In genomic region chr11:108538022-108538424, GRCh38 we compare ENCODE assay signal across 12 cellular contexts. TPM values are rescaled to one million over a fixed set of nuclear protein-coding genes. Genes with fewer than 3 reads are reported as not detected.
DNase-seq lines count a peak whose midpoint lies in the region; ATAC-seq and TF ChIP-seq lines count a peak whose summit lies in the region.
"Had no signal": no experiment of that assay in that cellular context is flagged by ENCODE, and none has a peak within 500 bp of the region (broad histone marks: within the 10 kb centered on the region; RNA-seq: fewer than 3 reads in every experiment).

No MANE protein-coding gene starts in this region.

- H3K79me2 ChIP-seq in KMS-11 (ENCODE audit: insufficient read depth, low read depth) (no peaks in the 10 kb centered on the region), fibroblast of lung (ENCODE audit: control insufficient read depth, insufficient read depth, low read length) (no peaks in the 10 kb centered on the region)

- H4K20me1 ChIP-seq in KMS-11 (ENCODE audit: insufficient read depth) = no peaks in the 10 kb centered on the region
- H4K20me1 ChIP-seq in fibroblast of lung (ENCODE audit: control insufficient read depth, extremely low read depth, insufficient read depth, low read length) = no peaks in the 10 kb centered on the region

- TF ChIP-seq CTCF in KMS-11 (conservative IDR thresholded peaks at IDR 0.05; ENCODE audit: low read depth, low read length) = no peak
- no peak for TF ChIP-seq CTCF in fibroblast of lung (conservative IDR thresholded peaks at IDR 0.05 in 1 of 2, IDR thresholded peaks at IDR 0.05 in 1 of 2; ENCODE audit: low read depth in 1 of 2, low read length in 2 of 2)
- no peak for TF ChIP-seq CTCF in prostate gland (IDR thresholded peaks at IDR 0.05)

- H3K9me3 ChIP-seq in fibroblast of lung (ENCODE audit: control insufficient read depth, insufficient read depth, low read depth, low read length) (no peaks in the 10 kb centered on the region), prostate gland (no peaks in the 10 kb centered on the region)

- intact Hi-C loops in prostate gland (cut with DNase I) = no loop called here

- H3K9ac ChIP-seq in KMS-11 (no peak overlapping the region), fibroblast of lung (ENCODE audit: insufficient read depth, low read length) (no peak overlapping the region)

- WGBS in prostate gland = 18% methylated on average over 8 of the region's 8 CpGs

- H3K4me1 ChIP-seq in KMS-11 (ENCODE audit: low read depth, poor library complexity, severe bottlenecking) (no peaks in the 10 kb centered on the region), fibroblast of lung (ENCODE audit: control insufficient read depth, extremely low read depth, insufficient read depth, low read length) (no peaks in the 10 kb centered on the region), prostate gland (replicated peaks) (no peaks in the 10 kb centered on the region)

- DNase-seq in DMS79 treated with DMSO at 0.1 percent for 48 hours (lab: John Stamatoyannopoulos, UW) = peak; percentile 56
- DNase-seq in fibroblast of lung (ENCODE audit: low read depth in 2 of 2) = peak in 1 of 2 donors; percentile 7
- peak; percentile 49 for DNase-seq in prostate gland (ENCODE audit: low spot score)
- DNase-seq in retina = no peak
- no peak for DNase-seq in NCI-H2171 (lab: John Stamatoyannopoulos, UW)
- DNase-seq: activated T-cell treated with anti-CD3 and anti-CD28 coated beads, Interleukin-2, amount 50 U/mL, for 48 hours; C1 segment of cervical spinal cord; substantia nigra; T1000 had no signal

- H3K27me3 ChIP-seq in KMS-11 (ENCODE audit: insufficient read depth, low read depth) = no peaks in the 10 kb centered on the region
- no peaks in the 10 kb centered on the region for H3K27me3 ChIP-seq in fibroblast of lung (ENCODE audit: control insufficient read depth, insufficient read depth, low read length)
- no peaks in the 10 kb centered on the region for H3K27me3 ChIP-seq in prostate gland (replicated peaks; ENCODE audit: insufficient read depth)

- H2AFZ ChIP-seq in KMS-11 (ENCODE audit: low read depth) = peak overlapping the region; percentile 26; the same call in 1 of the 2 replicates
- H2AFZ ChIP-seq in fibroblast of lung (ENCODE audit: low read length) = peak overlapping the region; percentile 21

- H3K4me3 ChIP-seq in KMS-11 (IDR thresholded peaks at IDR 0.05; ENCODE audit: insufficient read depth, low read depth, low read length) (no peak overlapping the region), fibroblast of lung (replicated peaks in 1 of 4; ENCODE audit: control extremely low read depth in 1 of 4, insufficient read depth in 1 of 4, low read depth in 3 of 4, low read length in 4 of 4) (no peak overlapping the region), prostate gland (no peak overlapping the region)

- no peak for TF ChIP-seq POLR2A in prostate gland (IDR thresholded peaks at IDR 0.05)

- 0 out of 2 replicates have a peak overlapping the region, but pooled peaks have one; percentile 25 for H3K4me2 ChIP-seq in KMS-11
- H3K4me2 ChIP-seq in fibroblast of lung (ENCODE audit: extremely low read depth, insufficient read depth, low read length) = no peak overlapping the region

- ATAC-seq in HG03039 (IDR thresholded peaks at IDR 0.05; ENCODE audit: unreplicated experiment) = no peak
- ATAC-seq in GM19467 (IDR thresholded peaks at IDR 0.05; ENCODE audit: unreplicated experiment) = no peak

- H3K36me3 ChIP-seq in KMS-11 (ENCODE audit: insufficient read depth) = no peaks in the 10 kb centered on the region
- no peaks in the 10 kb centered on the region for H3K36me3 ChIP-seq in fibroblast of lung (ENCODE audit: control insufficient read depth, insufficient read depth, low read length)
- H3K36me3 ChIP-seq in prostate gland = no peaks in the 10 kb centered on the region

- H3K27ac ChIP-seq in KMS-11 (no peak overlapping the region), fibroblast of lung (ENCODE audit: insufficient read depth, low read length) (no peak overlapping the region), prostate gland (peak overlapping the region; percentile 17 to 35)

RNA-seq across cellular contexts. Expression of gene POGLUT3, which starts 39.8 kb away (rescaled TPM):
- total RNA-seq in fibroblast of lung = 23.4 and 41.1 TPM in 2 replicates
- 60.4 and 81.0 TPM in 2 replicates for polyA plus RNA-seq in fibroblast of lung
- polyA plus RNA-seq in fibroblast of lung (2012) = 33.8 and 45.6 TPM in 2 replicates
- 17.2 and 37.0 TPM in 2 replicates for polyA minus RNA-seq in fibroblast of lung (ENCODE audit: low replicate concordance)
- total RNA-seq in prostate gland = 10 to 100 TPM; 19.2 to 25.0 TPM

RNA-seq across cellular contexts. Expression of gene EXPH5, which starts 55.5 kb away (rescaled TPM):
- total RNA-seq in fibroblast of lung (1.8 and 11.2 TPM in 2 replicates), prostate gland (10 to 100 TPM in 1 of 2 donors, 1 to 10 TPM in 1; 6.6 to 17.3 TPM)
- polyA plus RNA-seq in fibroblast of lung = 2.9 and 3.4 TPM in 2 replicates
- polyA plus RNA-seq in fibroblast of lung (2012) = 0.83 and 0.96 TPM in 2 replicates
- polyA minus RNA-seq in fibroblast of lung (ENCODE audit: low replicate concordance) = 2.1 and 3.6 TPM in 2 replicates

Comparison
In these comparisons a context has a peak if more than half of its experiments do, and no peak if none do; other contexts are left out.
1. DNase-seq: peak in DMS79 treated with DMSO at 0.1 percent for 48 hours (single experiment) and prostate gland (single experiment); none in retina (single experiment) and NCI-H2171 (single experiment).
2. H3K27ac ChIP-seq: peak in prostate gland (2 of 2); none in KMS-11 (single experiment) and fibroblast of lung (single experiment).